Comparison of ENCODE assay signal across 21 cellular contexts in the genomic region with DNA sequence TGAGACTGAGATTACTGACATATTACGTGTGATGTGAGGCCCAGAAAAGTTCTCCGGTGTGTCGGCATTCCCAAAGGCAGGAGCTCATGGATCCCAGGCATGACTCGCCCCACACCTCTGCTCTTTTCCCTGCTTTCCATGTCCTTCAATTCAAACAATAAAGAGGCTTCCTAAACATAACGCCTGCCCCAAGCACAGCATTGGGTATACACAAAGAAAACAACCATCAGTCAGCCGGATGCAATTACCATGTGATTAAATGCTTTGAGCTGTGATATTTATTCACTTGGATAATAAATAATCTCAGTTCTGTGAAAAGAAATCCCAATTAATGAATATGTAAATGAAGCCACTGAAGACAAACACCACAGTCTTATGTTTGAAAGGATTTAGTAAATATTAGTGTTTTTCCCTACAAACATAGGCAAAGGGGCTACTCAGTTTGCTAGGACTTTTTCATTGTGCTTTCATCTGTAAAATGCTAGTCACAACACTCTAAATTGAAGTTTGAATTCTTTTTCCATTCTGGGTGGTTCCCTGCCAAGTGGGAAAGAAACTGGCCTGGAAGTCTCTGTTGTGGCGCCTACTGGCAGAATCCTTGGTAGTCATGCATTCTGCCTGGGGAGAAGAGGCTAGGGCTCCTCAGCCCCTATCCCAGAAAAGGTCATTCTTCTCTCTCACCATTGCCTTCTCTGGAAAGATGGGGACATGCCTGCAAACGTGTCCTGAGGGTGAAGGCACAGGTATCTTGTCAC.
DNase-seq lines count a peak whose midpoint lies in the region; ATAC-seq, FAIRE-seq and TF ChIP-seq lines count a peak whose summit lies in the region.
"Had no signal": no experiment of that assay in that cellular context is flagged by ENCODE, and none has a peak within 500 bp of the region (broad histone marks: within the 10 kb centered on the region; RNA-seq: fewer than 3 reads in every experiment).

No MANE protein-coding gene starts in this region.

- H3K4ac ChIP-seq in H1 (replicated peaks; ENCODE audit: insufficient read length, low read depth, low read length): no peak overlapping the region

- H2BK5ac ChIP-seq in H1 (ENCODE audit: low read depth, low read length): no peak overlapping the region

- peak overlapping the region; percentile 10 for H4K91ac ChIP-seq in H1 (replicated peaks; ENCODE audit: insufficient read length, low read length)

- ATAC-seq in HG02763 (IDR thresholded peaks at IDR 0.05; ENCODE audit: unreplicated experiment): no peak
- ATAC-seq: K562, PC-3 had no signal

- no peak overlapping the region for H3K9ac ChIP-seq in H1 (replicated peaks in 1 of 4; ENCODE audit: extremely low read depth in 1 of 4, low read depth in 3 of 4, low read length in 3 of 4)

- no peak overlapping the region for H3K18ac ChIP-seq in H1 (ENCODE audit: extremely low read depth, low read length)

- no peak for TF ChIP-seq RAD21 in H1 (IDR thresholded peaks at IDR 0.05 in 1 of 2, conservative IDR thresholded peaks at IDR 0.05 in 1 of 2; ENCODE audit: low read depth in 2 of 2, low read length in 2 of 2)

- FAIRE-seq in H1 (lab: Jason Lieb, UNC): no peak
- FAIRE-seq: K562 had no signal

- H3K36me3 ChIP-seq in H1 (ENCODE audit: control insufficient read depth in 2 of 4, insufficient read depth in 4 of 4, low read length in 3 of 4): no peaks in the 10 kb centered on the region
- H3K36me3 ChIP-seq: BE2C, HAP-1 had no signal

- TF ChIP-seq CTCF in H1 (IDR thresholded peaks at IDR 0.05; ENCODE audit: control extremely low read depth in 1 of 3, insufficient read depth in 1 of 3, low read depth in 1 of 3, low read length in 3 of 3): no peak

- H2AFZ ChIP-seq in H1 (ENCODE audit: low read length): no peak overlapping the region

- peak; percentile 23 for DNase-seq in Daoy (ENCODE audit: low read depth)
- DNase-seq in H1 (ENCODE audit: low read depth in 1 of 2, low spot score in 2 of 2): no peak
- peak; percentile 82 for DNase-seq in medulla oblongata (ENCODE audit: extremely low spot score)
- peak; percentile 79 for DNase-seq in renal cortical epithelial cell (ENCODE audit: low read depth)
- no peak for DNase-seq in HPDE6-E6E7 (ENCODE audit: extremely low spot score)
- no peak for DNase-seq in Ammon's horn (ENCODE audit: low spot score)
- DNase-seq in GM03348 (ENCODE audit: low spot score): no peak
- DNase-seq: BE2C; Calu3; CD4-positive, alpha-beta memory T cell; MV-4-11; NCI-H1417; NCI-H187 treated with DMSO at 0.1 percent for 48 hours; NCI-H2171; NCI-H748 treated with DMSO at 0.1 percent for 48 hours; PC-3 had no signal

- no peaks in the 10 kb centered on the region for H3K9me3 ChIP-seq in H1 (ENCODE audit: insufficient read depth in 2 of 2, low read depth in 1 of 2, low read length in 1 of 2)
- H3K9me3 ChIP-seq: BE2C, HAP-1 had no signal

- H2AK5ac ChIP-seq in H1 (ENCODE audit: low read depth, low read length): no peak overlapping the region

- H2BK120ac ChIP-seq in H1 (replicated peaks; ENCODE audit: low read depth, low read length): no peak overlapping the region

- no peaks in the 10 kb centered on the region for H3K27me3 ChIP-seq in H1 (replicated peaks in 1 of 4; ENCODE audit: control insufficient read depth in 3 of 4, extremely low read depth in 1 of 4, insufficient read depth in 3 of 4, low read length in 3 of 4)
- H3K27me3 ChIP-seq: BE2C had no signal

- no peak overlapping the region for H3K27ac ChIP-seq in H1 (ENCODE audit: low read depth, low read length)
- H3K27ac ChIP-seq: 22Rv1, RWPE1 had no signal

- POLR2A ChIA-PET in H1 (lab: Charles Lee; ENCODE audit: partially characterized antibody): no interaction called here

- no peak overlapping the region for H4K8ac ChIP-seq in H1 (ENCODE audit: extremely low read depth, insufficient read depth, low read length)

- CTCF ChIA-PET in H1 (lab: Charles Lee; ENCODE audit: partially characterized antibody): interaction anchor here (1.4 to 3.2 kb wide), 2 partner anchors 12 to 13 kb away, joined by 4 to 21 read pairs; no protein-coding TSS in a partner anchor

- H3K79me1 ChIP-seq in H1 (ENCODE audit: low read depth, low read length): no peaks in the 10 kb centered on the region

- H3K56ac ChIP-seq in H1 (replicated peaks; ENCODE audit: insufficient read length, low read depth, low read length): no peak overlapping the region

- H3K23ac ChIP-seq in H1 (ENCODE audit: insufficient read length): no peak overlapping the region

- WGBS in H1 (ENCODE audit: extremely low coverage in 1 of 2, insufficient coverage in 1 of 2, insufficient read length in 1 of 2, insufficient replicate concordance in 2 of 2, low coverage in 1 of 2, low lambda C conversion rate in 2 of 2, missing lambda C conversion rate in 1 of 2), 2 experiments: 90% methylated on average over 8 of the region's 8 CpGs; no CpG with 5 or more reads in 1 of the 2 experiments

- no peak overlapping the region for H3K4me2 ChIP-seq in H1 (ENCODE audit: insufficient read depth in 1 of 2, low read depth in 2 of 2, low read length in 2 of 2)

- H3K23me2 ChIP-seq in H1 (ENCODE audit: low read depth, low read length): no peaks in the 10 kb centered on the region

- no peaks in the 10 kb centered on the region; a peak in 1 of 7 replicates for H3K4me1 ChIP-seq in H1 (replicated peaks in 1 of 4; ENCODE audit: control insufficient read depth in 3 of 4, insufficient read depth in 4 of 4, low read length in 3 of 4)
- H3K4me1 ChIP-seq: BE2C, HAP-1 had no signal

- H4K20me1 ChIP-seq in H1 (replicated peaks in 1 of 2; ENCODE audit: control insufficient read depth in 1 of 2, insufficient read depth in 2 of 2, low read length in 2 of 2): no peaks in the 10 kb centered on the region

- H3K4me3 ChIP-seq in H1 (ENCODE audit: extremely low read depth in 1 of 4, insufficient read depth in 2 of 4, low read depth in 3 of 4, low read length in 4 of 4): no peak overlapping the region
- H3K4me3 ChIP-seq: HAP-1, K562 had no signal

- no peaks in the 10 kb centered on the region for H3K79me2 ChIP-seq in H1 (ENCODE audit: control insufficient read depth in 1 of 2, insufficient read depth in 2 of 2, low read length in 2 of 2)

- H4K5ac ChIP-seq in H1 (ENCODE audit: insufficient read length, low read depth, low read length): no peak overlapping the region

- no peak for TF ChIP-seq POLR2A in H1 (IDR thresholded peaks at IDR 0.05; ENCODE audit: control extremely low read depth in 1 of 2, low read depth in 2 of 2, low read length in 2 of 2)

- no peak overlapping the region for H2BK15ac ChIP-seq in H1 (ENCODE audit: low read length)

- H3K14ac ChIP-seq in H1 (ENCODE audit: insufficient read length): no peak overlapping the region

- H2BK20ac ChIP-seq in H1 (ENCODE audit: low read length): no peak overlapping the region

- no peak overlapping the region for H2BK12ac ChIP-seq in H1 (ENCODE audit: low read depth, low read length)

- TF ChIP-seq EP300 in H1 (IDR thresholded peaks at IDR 0.05; ENCODE audit: borderline replicate concordance in 1 of 2, low read depth in 2 of 2, low read length in 2 of 2): no peak

TF ChIP-seq in H1, 55 proteins besides CTCF, POLR2A, EP300 and RAD21:
- no peak for TF ChIP-seq SIN3A (conservative IDR thresholded peaks at IDR 0.05 in 1 of 2, IDR thresholded peaks at IDR 0.05 in 1 of 2; ENCODE audit: low read depth in 1 of 2, low read length in 2 of 2)
- TF ChIP-seq USF2 (IDR thresholded peaks at IDR 0.05; ENCODE audit: low read length): no peak
- no peak for TF ChIP-seq SRF (IDR thresholded peaks at IDR 0.05; ENCODE audit: low read depth, low read length)
- TF ChIP-seq HDAC6 (IDR thresholded peaks at IDR 0.05; ENCODE audit: low read depth, low read length): no peak
- no peak for TF ChIP-seq ZNF274 (IDR thresholded peaks at IDR 0.05; ENCODE audit: borderline replicate concordance, extremely low read depth, low read length)
- TF ChIP-seq RFX5 (IDR thresholded peaks at IDR 0.05; ENCODE audit: borderline replicate concordance, low read depth, low read length): no peak
- TF ChIP-seq HDAC2 (IDR thresholded peaks at IDR 0.05; ENCODE audit: borderline replicate concordance in 1 of 2, low read depth in 2 of 2, low read length in 2 of 2): no peak
- TF ChIP-seq TAF7 (optimal IDR thresholded peaks at IDR 0.05; ENCODE audit: borderline replicate concordance, low read depth, low read length): no peak
- TF ChIP-seq BACH1 (IDR thresholded peaks at IDR 0.05; ENCODE audit: low read length): no peak
- no peak for TF ChIP-seq KDM4A (IDR thresholded peaks at IDR 0.05; ENCODE audit: low read depth, low read length, severe bottlenecking)
- no peak for TF ChIP-seq FOSL1 (IDR thresholded peaks at IDR 0.05; ENCODE audit: insufficient read depth, low read depth, low read length)
- no peak for TF ChIP-seq SP4 (IDR thresholded peaks at IDR 0.05; ENCODE audit: low read length)
- no peak for TF ChIP-seq TEAD4 (IDR thresholded peaks at IDR 0.05; ENCODE audit: low read depth, low read length)
- no peak for TF ChIP-seq PHF8 (conservative IDR thresholded peaks at IDR 0.05; ENCODE audit: low read depth, low read length)
- no peak for TF ChIP-seq SP1 (IDR thresholded peaks at IDR 0.05; ENCODE audit: low read depth, low read length)
- TF ChIP-seq RBBP5 (IDR thresholded peaks at IDR 0.05; ENCODE audit: borderline replicate concordance, low read depth, low read length): no peak
- TF ChIP-seq CHD2 (IDR thresholded peaks at IDR 0.05; ENCODE audit: low read length): no peak
- no peak for TF ChIP-seq ASH2L (IDR thresholded peaks at IDR 0.05; ENCODE audit: low read length)

Comparison
In these comparisons a context has a peak if more than half of its experiments do, and no peak if none do; other contexts are left out.
1. DNase-seq: peak in Daoy (single experiment), medulla oblongata (single experiment) and renal cortical epithelial cell (single experiment); none in H1 (0 of 2), HPDE6-E6E7 (single experiment), Ammon's horn (single experiment) and GM03348 (single experiment).